10 cellular contexts compared by ENCODE assay signal in the genomic region with DNA sequence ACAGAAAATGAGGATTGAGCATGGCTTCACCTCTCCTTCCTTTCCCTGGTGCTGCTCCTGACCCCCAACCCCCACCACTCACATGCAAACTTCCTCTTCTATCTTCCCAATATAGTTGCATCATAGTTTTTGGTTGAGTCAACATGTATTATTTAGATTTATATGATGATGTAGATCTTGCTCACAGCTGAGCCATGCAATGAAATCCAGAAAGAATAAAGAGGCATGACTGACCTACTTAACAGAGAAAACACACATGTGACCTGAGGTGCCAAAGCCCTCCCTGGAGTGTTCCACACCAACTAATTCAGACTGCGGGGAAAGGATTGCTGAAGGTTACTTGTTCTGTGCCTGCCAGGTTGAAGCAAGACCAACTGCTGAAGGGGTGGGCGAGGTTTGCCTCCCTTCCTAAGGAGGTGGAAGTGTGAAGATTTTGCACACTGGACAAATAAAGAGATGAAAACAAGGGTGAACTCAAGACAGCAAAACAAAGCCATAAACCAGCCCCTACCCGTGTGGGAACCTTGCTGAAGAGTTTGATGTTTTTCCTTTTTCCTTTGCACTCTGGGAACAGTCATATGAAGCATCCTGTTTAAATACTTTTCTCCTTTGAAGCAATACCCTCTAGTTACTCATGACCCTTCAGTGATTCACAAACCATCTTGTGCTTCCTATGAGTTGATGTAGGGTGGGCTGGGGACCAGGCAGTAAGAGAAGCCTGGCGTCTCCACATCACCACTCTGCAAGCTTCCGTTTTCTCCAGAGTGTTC.
DNase-seq lines count a peak whose midpoint lies in the region; ATAC-seq and TF ChIP-seq lines count a peak whose summit lies in the region.
"Had no signal": no experiment of that assay in that cellular context is flagged by ENCODE, and none has a peak within 500 bp of the region (broad histone marks: within the 10 kb centered on the region; RNA-seq: fewer than 3 reads in every experiment).

No MANE protein-coding gene starts in this region.

- peak; percentile 37 for ATAC-seq in HCT116

- TF ChIP-seq POLR2A in HCT116 (IDR thresholded peaks at IDR 0.05; ENCODE audit: borderline replicate concordance, extremely low read depth, insufficient read depth, insufficient read length): no peak

- CTCF ChIA-PET in HCT116 (lab: Charles Lee): no interaction called here

- H3K4me1 ChIP-seq in HCT116 (ENCODE audit: control insufficient read depth in 1 of 2, insufficient read depth in 2 of 2, low read length in 2 of 2): peaks cover 4 to 31% of the 10 kb centered on the region in 2 experiments; a peak in 3 of 4 replicates
- peaks cover 20% of the 10 kb centered on the region for H3K4me1 ChIP-seq in smooth muscle cell (ENCODE audit: low read depth)
- H3K4me1 ChIP-seq in tibial artery: no peaks in the 10 kb centered on the region

- H2AFZ ChIP-seq in HCT116 (ENCODE audit: low read depth, low read length, poor library complexity, severe bottlenecking) (peak overlapping the region; percentile 4), smooth muscle cell (ENCODE audit: low read depth) (no peak overlapping the region)

- no peaks in the 10 kb centered on the region for H3K36me3 ChIP-seq in HCT116 (ENCODE audit: control insufficient read depth in 1 of 2, insufficient read depth in 2 of 2, low read length in 2 of 2)
- H3K36me3 ChIP-seq in smooth muscle cell (ENCODE audit: low read depth): no peaks in the 10 kb centered on the region
- no peaks in the 10 kb centered on the region for H3K36me3 ChIP-seq in tibial artery

- H3K27ac ChIP-seq in HCT116 (ENCODE audit: low read depth, low read length) (no peak overlapping the region), smooth muscle cell (ENCODE audit: low read depth) (peak overlapping the region; percentile 81), tibial artery (no peak overlapping the region)

- WGBS in smooth muscle cell (ENCODE audit: low lambda C conversion rate): 77% methylated on average over 5 of the region's 5 CpGs

- TF ChIP-seq CTCF in HCT116 (IDR thresholded peaks at IDR 0.05 in 2 of 3, conservative IDR thresholded peaks at IDR 0.05 in 1 of 3; ENCODE audit: borderline replicate concordance in 1 of 3, insufficient read depth in 1 of 3, low read depth in 2 of 3, low read length in 2 of 3) (no peak), smooth muscle cell (IDR thresholded peaks at IDR 0.05; ENCODE audit: borderline replicate concordance, insufficient read depth, poor library complexity, severe bottlenecking) (no peak), tibial artery (IDR thresholded peaks at IDR 0.05) (no peak)

- H3K4me2 ChIP-seq in HCT116 (ENCODE audit: low read length) (peak overlapping the region; percentile 34), smooth muscle cell (peak overlapping the region; percentile 66)

- DNase-seq in HCT116 (ENCODE audit: low read depth, low spot score): no peak
- peak; percentile 80 for DNase-seq in RKO (ENCODE audit: low spot score)
- peak; percentile 73 for DNase-seq in fibroblast of gingiva (ENCODE audit: low read depth)
- DNase-seq in smooth muscle cell (lab: John Stamatoyannopoulos, UW; ENCODE audit: unreplicated experiment): no peak
- no peak for DNase-seq in T-helper 9 cell
- DNase-seq in tibial artery: no peak
- no peak for DNase-seq in activated gamma-delta T cell treated with Interleukin-2 at 50 U/mL for 16 hours
- DNase-seq: NCI-H2029; stimulated activated CD4-positive, alpha-beta T cell treated with anti-CD3 and anti-CD28 coated beads, Interleukin-2, amount 100 ng/mL, for 48 hours; T1000 had no signal

- POLR2A ChIA-PET in HCT116 (lab: Charles Lee): no interaction called here

- intact Hi-C loops in HCT116 (cut with micrococcal nuclease): no loop called here
- intact Hi-C loops in tibial artery (cut with DNase I; ENCODE audit: low total_unique reads): no loop called here

- RAD21 ChIA-PET in HCT116 (lab: Charles Lee; ENCODE audit: low non-redundant PET in 1 of 2, low total read pairs in 2 of 2, uncharacterized antibody in 2 of 2, unreplicated experiment in 2 of 2): no interaction called here

- no peak for TF ChIP-seq RAD21 in HCT116 (IDR thresholded peaks at IDR 0.05; ENCODE audit: low read depth)

- no peaks in the 10 kb centered on the region for H3K9me3 ChIP-seq in HCT116 (ENCODE audit: control insufficient read depth in 1 of 2, insufficient read depth in 1 of 2, low read depth in 1 of 2, low read length in 2 of 2)
- no peaks in the 10 kb centered on the region for H3K9me3 ChIP-seq in smooth muscle cell (replicated peaks; ENCODE audit: low read depth)
- H3K9me3 ChIP-seq in tibial artery: no peaks in the 10 kb centered on the region

- H3K4me3 ChIP-seq in HCT116 (replicated peaks in 1 of 2; ENCODE audit: low read depth in 1 of 2, low read length in 2 of 2): no peak overlapping the region
- H3K4me3 ChIP-seq in smooth muscle cell: no peak overlapping the region
- H3K4me3 ChIP-seq in tibial artery: no peak overlapping the region

- H3K9ac ChIP-seq in HCT116 (ENCODE audit: low read length) (no peak overlapping the region), smooth muscle cell (ENCODE audit: low read depth) (peak overlapping the region; percentile 60)

- no peaks in the 10 kb centered on the region for H3K79me2 ChIP-seq in HCT116 (ENCODE audit: insufficient read depth, low read length)
- no peaks in the 10 kb centered on the region for H3K79me2 ChIP-seq in smooth muscle cell (ENCODE audit: low read depth)

- H3K27me3 ChIP-seq in HCT116 (ENCODE audit: insufficient read depth, low read length) (no peaks in the 10 kb centered on the region), smooth muscle cell (ENCODE audit: low read depth) (no peaks in the 10 kb centered on the region), tibial artery (no peaks in the 10 kb centered on the region)

- H3F3A ChIP-seq in smooth muscle cell (ENCODE audit: low read depth): peaks cover 5% of the 10 kb centered on the region

- no peaks in the 10 kb centered on the region for H3K9me2 ChIP-seq in HCT116 (ENCODE audit: insufficient read depth)

- BruUV-seq in HCT116 (replicated peaks; lab: Mats Ljungman, UMichigan): no TSS peak

- no peaks in the 10 kb centered on the region for H4K20me1 ChIP-seq in HCT116 (ENCODE audit: insufficient read depth)
- no peaks in the 10 kb centered on the region for H4K20me1 ChIP-seq in smooth muscle cell (ENCODE audit: low read depth)

TF ChIP-seq in HCT116, 20 proteins besides CTCF, POLR2A, EP300 and RAD21 (continues in another document):
- TF ChIP-seq EGR1 (IDR thresholded peaks at IDR 0.05; ENCODE audit: low read depth) (no peak), YY1 (IDR thresholded peaks at IDR 0.05; ENCODE audit: extremely low read depth, insufficient replicate concordance, low read depth, low read length) (no peak), JUND (IDR thresholded peaks at IDR 0.05) (peak; percentile 63), ELF1 (IDR thresholded peaks at IDR 0.05; ENCODE audit: borderline replicate concordance, low read depth) (no peak), ZFX (IDR thresholded peaks at IDR 0.05) (no peak), SIN3A (IDR thresholded peaks at IDR 0.05; ENCODE audit: low read depth) (0 out of 2 replicates have a peak, but pooled peaks have one; percentile 26), FOSL1 (IDR thresholded peaks at IDR 0.05; ENCODE audit: low read depth) (peak; percentile 60), EZH2 (IDR thresholded peaks at IDR 0.05) (no peak), POLR2AphosphoS5 (IDR thresholded peaks at IDR 0.05; ENCODE audit: low read depth, low read length) (no peak), SRF (IDR thresholded peaks at IDR 0.05; ENCODE audit: low read depth) (no peak), EZH2phosphoT487 (IDR thresholded peaks at IDR 0.05; ENCODE audit: borderline replicate concordance) (no peak), SP1 (IDR thresholded peaks at IDR 0.05; ENCODE audit: low read depth) (peak; percentile 53; the same call in 1 of the 2 replicates), CBX3 (IDR thresholded peaks at IDR 0.05; ENCODE audit: low read depth) (peak; percentile 51; the same call in 1 of the 2 replicates), ZNF274 (IDR thresholded peaks at IDR 0.05; ENCODE audit: low read depth, low read length) (no peak), CEBPB (IDR thresholded peaks at IDR 0.05; ENCODE audit: low read depth) (peak; percentile 85)
- TF ChIP-seq, protein P1, sequence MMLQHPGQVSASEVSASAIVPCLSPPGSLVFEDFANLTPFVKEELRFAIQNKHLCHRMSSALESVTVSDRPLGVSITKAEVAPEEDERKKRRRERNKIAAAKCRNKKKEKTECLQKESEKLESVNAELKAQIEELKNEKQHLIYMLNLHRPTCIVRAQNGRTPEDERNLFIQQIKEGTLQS (IDR thresholded peaks at IDR 0.05): 0 out of 2 replicates have a peak, but pooled peaks have one; percentile 46
- TF ChIP-seq, protein P2, sequence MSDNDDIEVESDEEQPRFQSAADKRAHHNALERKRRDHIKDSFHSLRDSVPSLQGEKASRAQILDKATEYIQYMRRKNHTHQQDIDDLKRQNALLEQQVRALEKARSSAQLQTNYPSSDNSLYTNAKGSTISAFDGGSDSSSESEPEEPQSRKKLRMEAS (IDR thresholded peaks at IDR 0.05): peak; percentile 50
- TF ChIP-seq, protein P3, sequence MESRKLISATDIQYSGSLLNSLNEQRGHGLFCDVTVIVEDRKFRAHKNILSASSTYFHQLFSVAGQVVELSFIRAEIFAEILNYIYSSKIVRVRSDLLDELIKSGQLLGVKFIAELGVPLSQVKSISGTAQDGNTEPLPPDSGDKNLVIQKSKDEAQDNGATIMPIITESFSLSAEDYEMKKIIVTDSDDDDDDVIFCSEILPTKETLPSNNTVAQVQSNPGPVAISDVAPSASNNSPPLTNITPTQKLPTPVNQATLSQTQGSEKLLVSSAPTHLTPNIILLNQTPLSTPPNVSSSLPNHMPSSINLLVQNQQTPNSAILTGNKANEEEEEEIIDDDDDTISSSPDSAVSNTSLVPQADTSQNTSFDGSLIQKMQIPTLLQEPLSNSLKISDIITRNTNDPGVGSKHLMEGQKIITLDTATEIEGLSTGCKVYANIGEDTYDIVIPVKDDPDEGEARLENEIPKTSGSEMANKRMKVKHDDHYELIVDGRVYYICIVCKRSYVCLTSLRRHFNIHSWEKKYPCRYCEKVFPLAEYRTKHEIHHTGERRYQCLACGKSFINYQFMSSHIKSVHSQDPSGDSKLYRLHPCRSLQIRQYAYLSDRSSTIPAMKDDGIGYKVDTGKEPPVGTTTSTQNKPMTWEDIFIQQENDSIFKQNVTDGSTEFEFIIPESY (IDR thresholded peaks at IDR 0.05; ENCODE audit: extremely low read depth, insufficient replicate concordance, low read length): no peak

Comparison
In these comparisons a context has a peak if more than half of its experiments do, and no peak if none do; other contexts are left out.
1. DNase-seq: peak in RKO (single experiment) and fibroblast of gingiva (single experiment); none in HCT116 (single experiment), smooth muscle cell (single experiment), T-helper 9 cell (single experiment), tibial artery (0 of 2) and activated gamma-delta T cell treated with Interleukin-2 at 50 U/mL for 16 hours (single experiment).